ENCODE assay signal across 11 cellular contexts in the genomic region with DNA sequence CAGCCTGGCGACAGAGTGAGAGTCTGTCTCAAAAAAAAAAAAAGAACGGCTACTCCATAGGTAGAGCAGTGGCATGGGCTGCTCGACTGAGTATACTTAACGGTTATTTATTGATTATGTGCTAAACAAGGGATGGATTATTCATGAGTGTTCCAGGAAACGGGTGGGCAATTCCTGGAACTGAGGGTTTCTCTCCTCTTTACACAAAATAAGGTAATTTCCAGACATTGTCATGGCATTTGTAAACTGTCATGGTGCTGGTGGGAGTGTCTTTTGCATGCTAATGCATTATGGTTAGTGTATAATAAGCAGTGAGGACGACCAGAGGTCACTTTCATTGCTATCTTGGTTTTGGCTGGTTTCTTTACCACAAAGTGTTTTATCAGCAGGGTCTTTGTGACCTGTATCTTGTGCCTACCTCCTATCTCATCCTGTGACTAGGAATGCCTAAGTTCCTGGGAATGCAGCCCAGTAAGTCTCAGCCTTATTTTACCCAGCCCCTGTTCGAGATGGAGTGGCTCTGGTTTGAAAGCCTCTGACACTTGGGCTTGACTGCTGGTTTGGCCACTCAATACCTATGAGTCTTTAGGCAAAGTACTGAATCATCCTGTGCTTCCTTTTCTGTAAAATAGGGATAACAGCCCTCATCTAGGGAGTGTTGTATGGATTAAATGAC. TPM values are rescaled to one million over a fixed set of nuclear protein-coding genes. Genes with fewer than 3 reads are reported as not detected.
DNase-seq lines count a peak whose midpoint lies in the region; ATAC-seq, FAIRE-seq and TF ChIP-seq lines count a peak whose summit lies in the region.
"Had no signal": no experiment of that assay in that cellular context is flagged by ENCODE, and none has a peak within 500 bp of the region (broad histone marks: within the 10 kb centered on the region; RNA-seq: fewer than 3 reads in every experiment).

No MANE protein-coding gene starts in this region.

- no peak for FAIRE-seq in RCC 7860 (lab: Jason Lieb, UNC)
- FAIRE-seq: A204.1 had no signal

- H3K27ac ChIP-seq in suprapubic skin: peak overlapping the region; percentile 24
- H3K27ac ChIP-seq: brain microvascular endothelial cell had no signal

- no peaks in the 10 kb centered on the region for H3K27me3 Mint-ChIP-seq in activated T-helper 17 cell treated with anti-CD3 and anti-CD28 coated beads, Interleukin-2, amount 50 U/mL, for 72 hours
- no peaks in the 10 kb centered on the region for H3K27me3 Mint-ChIP-seq in mesothelial cell of epicardium (ENCODE audit: low read depth)

- H3K27me3 ChIP-seq in suprapubic skin: no peaks in the 10 kb centered on the region
- H3K27me3 ChIP-seq: brain microvascular endothelial cell had no signal

- peak overlapping the region; percentile 95 for H3K27ac Mint-ChIP-seq in activated T-helper 17 cell treated with anti-CD3 and anti-CD28 coated beads, Interleukin-2, amount 50 U/mL, for 72 hours
- peak overlapping the region; percentile 41 for H3K27ac Mint-ChIP-seq in mesothelial cell of epicardium

- H3K4me3 Mint-ChIP-seq in activated T-helper 17 cell treated with anti-CD3 and anti-CD28 coated beads, Interleukin-2, amount 50 U/mL, for 72 hours: peak overlapping the region; percentile 86
- H3K4me3 Mint-ChIP-seq in mesothelial cell of epicardium: no peak overlapping the region

- H3K4me1 Mint-ChIP-seq in activated T-helper 17 cell treated with anti-CD3 and anti-CD28 coated beads, Interleukin-2, amount 50 U/mL, for 72 hours: peaks cover 45% of the 10 kb centered on the region
- H3K4me1 Mint-ChIP-seq in mesothelial cell of epicardium: peaks cover 59% of the 10 kb centered on the region

- no peak overlapping the region for H3K4me3 ChIP-seq in suprapubic skin

- WGBS in suprapubic skin: 71% methylated on average over 7 of the region's 7 CpGs

- no peaks in the 10 kb centered on the region for H3K9me3 ChIP-seq in suprapubic skin

- TF ChIP-seq CTCF in mesothelial cell of epicardium (IDR thresholded peaks at IDR 0.05; ENCODE audit: unreplicated experiment) (no peak), suprapubic skin (IDR thresholded peaks at IDR 0.05) (no peak)

- H3K4me1 ChIP-seq in suprapubic skin: peaks cover 78% of the 10 kb centered on the region

- DNase-seq in activated T-cell treated with anti-CD3 and anti-CD28 coated beads for 24 hours (ENCODE audit: low read depth) (peak; percentile 36), mesothelial cell of epicardium (ENCODE audit: low spot score in 2 of 2, unreplicated experiment in 2 of 2) (no peak), suprapubic skin (ENCODE audit: low spot score in 2 of 2) (no peak), RCC 7860 (ENCODE audit: low spot score) (no peak), NCI-H82 (lab: John Stamatoyannopoulos, UW) (no peak), NCI-H82 treated with DMSO at 0.1 percent for 48 hours (lab: John Stamatoyannopoulos, UW; ENCODE audit: unreplicated experiment) (no peak)
- no peak for DNase-seq in activated T-cell treated with anti-CD3 and anti-CD28 coated beads, Interleukin-2, amount 50 U/mL, for 1 hour
- DNase-seq: brain microvascular endothelial cell, NCI-H2107 had no signal

- peaks cover 74% of the 10 kb centered on the region for H3K36me3 Mint-ChIP-seq in activated T-helper 17 cell treated with anti-CD3 and anti-CD28 coated beads, Interleukin-2, amount 50 U/mL, for 72 hours (ENCODE audit: low read depth)
- peaks cover 26% of the 10 kb centered on the region for H3K36me3 Mint-ChIP-seq in mesothelial cell of epicardium

- H3K36me3 ChIP-seq in suprapubic skin: no peaks in the 10 kb centered on the region
- H3K36me3 ChIP-seq: brain microvascular endothelial cell had no signal

- no peaks in the 10 kb centered on the region for H3K9me3 Mint-ChIP-seq in activated T-helper 17 cell treated with anti-CD3 and anti-CD28 coated beads, Interleukin-2, amount 50 U/mL, for 72 hours
- peaks cover 12% of the 10 kb centered on the region for H3K9me3 Mint-ChIP-seq in mesothelial cell of epicardium

- peak; percentile 30 for ATAC-seq in activated T-helper 17 cell treated with anti-CD3 and anti-CD28 coated beads, Interleukin-2, amount 50 U/mL, for 72 hours (replicated peaks)

- no peak for TF ChIP-seq POLR2A in suprapubic skin (IDR thresholded peaks at IDR 0.05)

- TF ChIP-seq EP300 in suprapubic skin (IDR thresholded peaks at IDR 0.05): no peak

RNA-seq across cellular contexts. Expression of a gene that starts 3.2 kb away (rescaled TPM):
- total RNA-seq in activated T-helper 17 cell treated with anti-CD3 and anti-CD28 coated beads, Interleukin-2, amount 50 U/mL, for 72 hours: 10 to 100 TPM; 73.8 to 88.7 TPM
- total RNA-seq in mesothelial cell of epicardium (59.2 to 64.1 TPM (median 62.8 TPM) in 3 replicates), suprapubic skin (10 to 100 TPM; 54.0 to 94.9 (median 69.3) TPM)

RNA-seq across cellular contexts. Expression of a gene that starts 56.6 kb away (rescaled TPM):
- 10 to 100 TPM; 30.0 to 46.2 TPM for total RNA-seq in activated T-helper 17 cell treated with anti-CD3 and anti-CD28 coated beads, Interleukin-2, amount 50 U/mL, for 72 hours
- total RNA-seq in mesothelial cell of epicardium (11.0 to 12.8 TPM (median 11.8 TPM) in 3 replicates), suprapubic skin (10 to 100 TPM in 3 of 4 donors, 1 to 10 TPM in 1; 6.4 to 14.2 (median 11.2) TPM)
